18 cellular contexts compared by ENCODE assay signal in genomic region chr16:54175552-54176375, GRCh38.
DNase-seq lines count a peak whose midpoint lies in the region; ATAC-seq and TF ChIP-seq lines count a peak whose summit lies in the region.
"Had no signal": no experiment of that assay in that cellular context is flagged by ENCODE, and none has a peak within 500 bp of the region (broad histone marks: within the 10 kb centered on the region; RNA-seq: fewer than 3 reads in every experiment).

No MANE protein-coding gene starts in this region.

- CTCF ChIA-PET in mammary epithelial cell (lab: Charles Lee; ENCODE audit: low non-redundant PET) = no interaction called here

- no peaks in the 10 kb centered on the region for H3K9me3 Mint-ChIP-seq in activated T-helper 1 cell treated with anti-CD3 and anti-CD28 coated beads, Interleukin-12 subunit alpha, Interleukin-12 subunit beta, Interleukin-2, Interleukin-4 antibody, amounts not matched to agents 30 ng/mL and 10 ng/mL and 1 ng/mL, durations not matched to agents 14 hours and 24 hours and 36 hours
- H3K9me3 Mint-ChIP-seq: activated naive CD4-positive, alpha-beta T cell treated with anti-CD3 and anti-CD28 coated beads, Interleukin-2, amount 10 ng/mL, durations not matched to agents 7 days and 5 days had no signal

- H3K27me3 ChIP-seq in mammary epithelial cell (ENCODE audit: insufficient read depth, low read length) = no peaks in the 10 kb centered on the region

- H4K20me1 ChIP-seq in mammary epithelial cell (ENCODE audit: insufficient read depth, low read length) = no peaks in the 10 kb centered on the region

- H3K4me3 ChIP-seq in mammary epithelial cell (replicated peaks in 1 of 3; ENCODE audit: insufficient read depth in 1 of 3, low read depth in 2 of 3, low read length in 3 of 3) = no peak overlapping the region
- H3K4me3 ChIP-seq: SJSA1, spleen had no signal

- no peak for ATAC-seq in GM18870 (IDR thresholded peaks at IDR 0.05; ENCODE audit: unreplicated experiment)
- no peak for ATAC-seq in GM21825 (IDR thresholded peaks at IDR 0.05; ENCODE audit: unreplicated experiment)

- 21% methylated on average over 17 of the region's 19 CpGs for WGBS in mammary epithelial cell (ENCODE audit: low coverage, missing lambda C conversion rate)

- peak overlapping the region; percentile 10 for H3K4me2 ChIP-seq in mammary epithelial cell (ENCODE audit: insufficient read depth, low read depth, low read length)

- no peak for TF ChIP-seq CTCF in mammary epithelial cell (conservative IDR thresholded peaks at IDR 0.05 in 1 of 2, IDR thresholded peaks at IDR 0.05 in 1 of 2; ENCODE audit: extremely low read depth in 1 of 2, insufficient read depth in 1 of 2, low read depth in 1 of 2, low read length in 2 of 2)

- peak; percentile 41 for DNase-seq in AG20443 (ENCODE audit: low spot score)
- peak; percentile 7 for DNase-seq in M059J (ENCODE audit: low read depth)
- DNase-seq in mammary epithelial cell = no peak
- DNase-seq in midbrain (lab: John Stamatoyannopoulos, UW) = peak; percentile 4
- no peak for DNase-seq in activated T-helper 1 cell treated with anti-CD3 and anti-CD28 coated beads, Interleukin-12 subunit alpha, Interleukin-12 subunit beta, Interleukin-2, Interleukin-4 antibody, amounts not matched to agents 30 ng/mL and 10 ng/mL and 1 ng/mL, durations not matched to agents 14 hours and 24 hours and 36 hours (ENCODE audit: low spot score)
- DNase-seq in stimulated activated CD4-positive, alpha-beta T cell treated with anti-CD3 and anti-CD28 coated beads, Interleukin-4, amount 100 ng/mL, for 1 hour = no peak
- DNase-seq: activated CD8-positive, alpha-beta memory T cell treated with anti-CD3 and anti-CD28 coated beads, Interleukin-2, amount 50 U/mL, for 4 hours; activated naive CD4-positive, alpha-beta T cell treated with anti-CD3 and anti-CD28 coated beads, Interleukin-2, amount 10 ng/mL, durations not matched to agents 7 days and 5 days; central memory CD4-positive, alpha-beta T cell; DMS79; NCI-H187 treated with DMSO at 0.1 percent for 48 hours; occipital lobe; spleen had no signal

- no TSS peak for BruUV-seq in mammary epithelial cell (replicated peaks; lab: Mats Ljungman, UMichigan)

- H3K9ac ChIP-seq in mammary epithelial cell (ENCODE audit: insufficient read depth, low read length) = no peak overlapping the region

- no peaks in the 10 kb centered on the region for H3K4me1 ChIP-seq in mammary epithelial cell (ENCODE audit: insufficient read depth, low read length)
- H3K4me1 ChIP-seq: SJSA1 had no signal

- H3K79me2 ChIP-seq in mammary epithelial cell (ENCODE audit: insufficient read depth, low read length) = no peaks in the 10 kb centered on the region

- H3K36me3 ChIP-seq in mammary epithelial cell (ENCODE audit: insufficient read depth, low read length) = no peaks in the 10 kb centered on the region
- H3K36me3 ChIP-seq: SJSA1, spleen had no signal

- H3K27ac ChIP-seq in mammary epithelial cell (ENCODE audit: insufficient read depth, low read depth, low read length) = no peak overlapping the region
- H3K27ac ChIP-seq: HL-60, SJSA1, spleen had no signal

- intact Hi-C loops in mammary epithelial cell (cut with micrococcal nuclease) = no loop called here
- intact Hi-C loops in activated T-helper 1 cell treated with anti-CD3 and anti-CD28 coated beads, Interleukin-12 subunit alpha, Interleukin-12 subunit beta, Interleukin-2, Interleukin-4 antibody, amounts not matched to agents 30 ng/mL and 10 ng/mL and 1 ng/mL, durations not matched to agents 14 hours and 24 hours and 36 hours (cut with micrococcal nuclease) = no loop called here

- H3K9me3 ChIP-seq in mammary epithelial cell (replicated peaks; ENCODE audit: insufficient read depth, low read length) = no peaks in the 10 kb centered on the region
- H3K9me3 ChIP-seq: SJSA1, spleen had no signal

- peaks cover 28% of the 10 kb centered on the region for H3K27me3 Mint-ChIP-seq in activated T-helper 1 cell treated with anti-CD3 and anti-CD28 coated beads, Interleukin-12 subunit alpha, Interleukin-12 subunit beta, Interleukin-2, Interleukin-4 antibody, amounts not matched to agents 30 ng/mL and 10 ng/mL and 1 ng/mL, durations not matched to agents 14 hours and 24 hours and 36 hours (ENCODE audit: insufficient read depth)

- no peaks in the 10 kb centered on the region for H3K36me3 Mint-ChIP-seq in activated T-helper 1 cell treated with anti-CD3 and anti-CD28 coated beads, Interleukin-12 subunit alpha, Interleukin-12 subunit beta, Interleukin-2, Interleukin-4 antibody, amounts not matched to agents 30 ng/mL and 10 ng/mL and 1 ng/mL, durations not matched to agents 14 hours and 24 hours and 36 hours (ENCODE audit: low read depth)
- H3K36me3 Mint-ChIP-seq: activated naive CD4-positive, alpha-beta T cell treated with anti-CD3 and anti-CD28 coated beads, Interleukin-2, amount 10 ng/mL, durations not matched to agents 7 days and 5 days had no signal

- dilution Hi-C loops in mammary epithelial cell (cut with HindIII; ENCODE audit: low sequenced_read_pairs) = no loop called here

- peak overlapping the region; percentile 23 for H2AFZ ChIP-seq in mammary epithelial cell (ENCODE audit: low read depth, low read length)

- H3K4me3 Mint-ChIP-seq in activated T-helper 1 cell treated with anti-CD3 and anti-CD28 coated beads, Interleukin-12 subunit alpha, Interleukin-12 subunit beta, Interleukin-2, Interleukin-4 antibody, amounts not matched to agents 30 ng/mL and 10 ng/mL and 1 ng/mL, durations not matched to agents 14 hours and 24 hours and 36 hours = no peak overlapping the region
- H3K4me3 Mint-ChIP-seq: activated naive CD4-positive, alpha-beta T cell treated with anti-CD3 and anti-CD28 coated beads, Interleukin-2, amount 10 ng/mL, durations not matched to agents 7 days and 5 days; B cell had no signal

- H3K4me1 Mint-ChIP-seq in activated T-helper 1 cell treated with anti-CD3 and anti-CD28 coated beads, Interleukin-12 subunit alpha, Interleukin-12 subunit beta, Interleukin-2, Interleukin-4 antibody, amounts not matched to agents 30 ng/mL and 10 ng/mL and 1 ng/mL, durations not matched to agents 14 hours and 24 hours and 36 hours (ENCODE audit: low read depth) = no peaks in the 10 kb centered on the region
- H3K4me1 Mint-ChIP-seq: activated naive CD4-positive, alpha-beta T cell treated with anti-CD3 and anti-CD28 coated beads, Interleukin-2, amount 10 ng/mL, durations not matched to agents 7 days and 5 days; B cell had no signal

- in situ Hi-C loops in mammary epithelial cell (cut with MboI; ENCODE audit: low sequenced_read_pairs in 2 of 2) = no loop called here

- no peak overlapping the region for H3K27ac Mint-ChIP-seq in activated T-helper 1 cell treated with anti-CD3 and anti-CD28 coated beads, Interleukin-12 subunit alpha, Interleukin-12 subunit beta, Interleukin-2, Interleukin-4 antibody, amounts not matched to agents 30 ng/mL and 10 ng/mL and 1 ng/mL, durations not matched to agents 14 hours and 24 hours and 36 hours
- H3K27ac Mint-ChIP-seq: activated naive CD4-positive, alpha-beta T cell treated with anti-CD3 and anti-CD28 coated beads, Interleukin-2, amount 10 ng/mL, durations not matched to agents 7 days and 5 days; B cell had no signal

Comparison
In these comparisons a context has a peak if more than half of its experiments do, and no peak if none do; other contexts are left out.
1. DNase-seq: peak in AG20443 (single experiment), M059J (single experiment) and midbrain (single experiment); none in mammary epithelial cell (single experiment), activated T-helper 1 cell treated with anti-CD3 and anti-CD28 coated beads, Interleukin-12 subunit alpha, Interleukin-12 subunit beta, Interleukin-2, Interleukin-4 antibody, amounts not matched to agents 30 ng/mL and 10 ng/mL and 1 ng/mL, durations not matched to agents 14 hours and 24 hours and 36 hours (single experiment) and stimulated activated CD4-positive, alpha-beta T cell treated with anti-CD3 and anti-CD28 coated beads, Interleukin-4, amount 100 ng/mL, for 1 hour (single experiment).